14 cellular contexts compared by ENCODE assay signal in genomic region chr7:126720232-126720631, GRCh38.
A peak's percentile ranks its signal among the peaks of the same experiment; 100 is the strongest.
DNase-seq lines count a peak whose midpoint lies in the region; ATAC-seq and TF ChIP-seq lines count a peak whose summit lies in the region.
"Had no signal": no experiment of that assay in that cellular context is flagged by ENCODE, and none has a peak within 500 bp of the region (broad histone marks: within the 10 kb centered on the region; RNA-seq: fewer than 3 reads in every experiment).

No MANE protein-coding gene starts in this region.

- intact Hi-C loops in posterior cingulate gyrus (cut with DNase I) = no loop called here

- no peak for TF ChIP-seq CTCF in GM12865 (IDR thresholded peaks at IDR 0.05; ENCODE audit: insufficient read depth, low read depth, low read length, missing control alignments)

- H3K4me3 ChIP-seq in GM12865 (ENCODE audit: low read depth, low read length) = no peak overlapping the region
- H3K4me3 ChIP-seq: thyroid gland had no signal

- ATAC-seq in GM19351 (IDR thresholded peaks at IDR 0.05; ENCODE audit: unreplicated experiment) = peak; percentile 89
- peak; percentile 96 for ATAC-seq in HG02610 (IDR thresholded peaks at IDR 0.05; ENCODE audit: unreplicated experiment)
- peak; percentile 82 for ATAC-seq in HG03175 (IDR thresholded peaks at IDR 0.05; ENCODE audit: unreplicated experiment)
- ATAC-seq: natural killer cell treated with Interleukin-12 subunit alpha and Interleukin-12 subunit beta and Interleukin-15 and Interleukin-18, amount 100 ng/mL, for 72 hours had no signal

- DNase-seq in GM12865 (ENCODE audit: low read depth) (peak; percentile 73), MV-4-11 (lab: John Stamatoyannopoulos, UW) (no peak), posterior cingulate gyrus (no peak), SK-N-DZ (ENCODE audit: low spot score) (no peak)
- DNase-seq in stimulated activated CD4-positive, alpha-beta T cell treated with anti-CD3 and anti-CD28 coated beads, Interleukin-4, amount 100 ng/mL, for 24 hours = no peak
- DNase-seq: amniotic stem cell, foreskin melanocyte, kidney glomerular epithelial cell, NCI-H2029 treated with DMSO at 0.1 percent for 48 hours, thyroid gland had no signal
